ENCODE assay signal across 15 cellular contexts in genomic region chr1:14090062-14090461, GRCh38.
DNase-seq lines count a peak whose midpoint lies in the region; ATAC-seq and TF ChIP-seq lines count a peak whose summit lies in the region.
"Had no signal": no experiment of that assay in that cellular context is flagged by ENCODE, and none has a peak within 500 bp of the region (broad histone marks: within the 10 kb centered on the region; RNA-seq: fewer than 3 reads in every experiment).

No MANE protein-coding gene starts in this region.

- H4K20me1 ChIP-seq in neural progenitor cell (ENCODE audit: low read depth) = no peaks in the 10 kb centered on the region

- H3K9me3 Mint-ChIP-seq in activated naive CD8-positive, alpha-beta T cell treated with anti-CD3 and anti-CD28 coated beads, Interleukin-2, amount 50 U/mL, for 24 hours = peaks cover 9% of the 10 kb centered on the region
- peaks cover 7% of the 10 kb centered on the region for H3K9me3 Mint-ChIP-seq in activated naive CD8-positive, alpha-beta T cell treated with anti-CD3 and anti-CD28 coated beads for 36 hours
- peaks cover 4% of the 10 kb centered on the region for H3K9me3 Mint-ChIP-seq in neural progenitor cell

- CTCF ChIA-PET in HEK293 (lab: Yijun Ruan, JAX) = interaction anchor here (0.6 kb wide), 2 partner anchors 957 to 1476 kb away, joined by 3 to 4 read pairs; no protein-coding TSS in a partner anchor

- H3K27ac ChIP-seq in HEK293 (ENCODE audit: extremely low read depth, low read depth, low read length) = no peak overlapping the region
- no peak overlapping the region for H3K27ac ChIP-seq in neural progenitor cell

- TF ChIP-seq CTCF in HEK293 (tag by site-specific recombination; IDR thresholded peaks at IDR 0.05) (no peak), choroid plexus epithelial cell (conservative IDR thresholded peaks at IDR 0.05; ENCODE audit: low read depth, low read length) (no peak), neural progenitor cell (IDR thresholded peaks at IDR 0.05) (no peak)

- H3K79me2 ChIP-seq in neural progenitor cell (ENCODE audit: low read depth) = no peaks in the 10 kb centered on the region

- no peaks in the 10 kb centered on the region for H3K4me1 Mint-ChIP-seq in activated naive CD8-positive, alpha-beta T cell treated with anti-CD3 and anti-CD28 coated beads, Interleukin-2, amount 50 U/mL, for 24 hours
- no peaks in the 10 kb centered on the region for H3K4me1 Mint-ChIP-seq in activated naive CD8-positive, alpha-beta T cell treated with anti-CD3 and anti-CD28 coated beads for 36 hours
- H3K4me1 Mint-ChIP-seq in neural progenitor cell = no peaks in the 10 kb centered on the region
- H3K4me1 Mint-ChIP-seq: CD4-positive, alpha-beta memory T cell had no signal

- no peaks in the 10 kb centered on the region for H3K36me3 Mint-ChIP-seq in activated naive CD8-positive, alpha-beta T cell treated with anti-CD3 and anti-CD28 coated beads, Interleukin-2, amount 50 U/mL, for 24 hours (ENCODE audit: low read depth)
- no peaks in the 10 kb centered on the region for H3K36me3 Mint-ChIP-seq in activated naive CD8-positive, alpha-beta T cell treated with anti-CD3 and anti-CD28 coated beads for 36 hours
- H3K36me3 Mint-ChIP-seq in neural progenitor cell = no peaks in the 10 kb centered on the region

- no peak for DNase-seq in activated naive CD8-positive, alpha-beta T cell treated with anti-CD3 and anti-CD28 coated beads, Interleukin-2, amount 50 U/mL, for 24 hours
- DNase-seq in activated naive CD8-positive, alpha-beta T cell treated with anti-CD3 and anti-CD28 coated beads for 36 hours = no peak
- DNase-seq in choroid plexus epithelial cell (ENCODE audit: low read depth) (peak; percentile 5), neural progenitor cell (ENCODE audit: low spot score) (peak; percentile 8)
- DNase-seq: C1 segment of cervical spinal cord; CD4-positive, alpha-beta memory T cell; COR-L47; DMS53; DMS79 treated with DMSO at 0.1 percent for 48 hours; GF-D8; GOT3 had no signal

- H3K4me3 ChIP-seq in HEK293 (ENCODE audit: low read depth, low read length) (no peak overlapping the region), choroid plexus epithelial cell (ENCODE audit: low read depth, low read length) (no peak overlapping the region), neural progenitor cell (no peak overlapping the region)
- H3K4me3 ChIP-seq: HAP-1 had no signal

- H3K4me2 ChIP-seq in neural progenitor cell = no peak overlapping the region

- peak overlapping the region; percentile 15 for H3K27ac Mint-ChIP-seq in activated naive CD8-positive, alpha-beta T cell treated with anti-CD3 and anti-CD28 coated beads, Interleukin-2, amount 50 U/mL, for 24 hours
- H3K27ac Mint-ChIP-seq in activated naive CD8-positive, alpha-beta T cell treated with anti-CD3 and anti-CD28 coated beads for 36 hours = no peak overlapping the region
- H3K27ac Mint-ChIP-seq in neural progenitor cell = no peak overlapping the region
- H3K27ac Mint-ChIP-seq: CD4-positive, alpha-beta memory T cell had no signal

- no peak for ATAC-seq in activated naive CD8-positive, alpha-beta T cell treated with anti-CD3 and anti-CD28 coated beads, Interleukin-2, amount 50 U/mL, for 24 hours
- ATAC-seq in HG02938 (IDR thresholded peaks at IDR 0.05; ENCODE audit: unreplicated experiment) = no peak
- no peak for ATAC-seq in HG02852 (IDR thresholded peaks at IDR 0.05; ENCODE audit: unreplicated experiment)

- H3K36me3 ChIP-seq in HEK293 (ENCODE audit: control insufficient read depth in 2 of 2, insufficient read depth in 1 of 2, low read length in 2 of 2) (no peaks in the 10 kb centered on the region), neural progenitor cell (no peaks in the 10 kb centered on the region)
- H3K36me3 ChIP-seq: HAP-1 had no signal

- no peaks in the 10 kb centered on the region for H3K27me3 ChIP-seq in neural progenitor cell

- H3K4me1 ChIP-seq in HEK293 (ENCODE audit: control insufficient read depth, insufficient read depth, low read length) = no peaks in the 10 kb centered on the region
- H3K4me1 ChIP-seq in neural progenitor cell = no peaks in the 10 kb centered on the region
- H3K4me1 ChIP-seq: HAP-1 had no signal

- H2AFZ ChIP-seq in neural progenitor cell (replicated peaks) = no peak overlapping the region

- H3K9me3 ChIP-seq in HEK293 (ENCODE audit: control insufficient read depth, insufficient read depth, low read depth, low read length) (no peaks in the 10 kb centered on the region), neural progenitor cell (ENCODE audit: low read depth) (peaks cover 12% of the 10 kb centered on the region)
- H3K9me3 ChIP-seq: HAP-1 had no signal

- no peak overlapping the region for H3K9ac ChIP-seq in neural progenitor cell

- H3K27me3 Mint-ChIP-seq in activated naive CD8-positive, alpha-beta T cell treated with anti-CD3 and anti-CD28 coated beads, Interleukin-2, amount 50 U/mL, for 24 hours = peaks cover 14% of the 10 kb centered on the region
- peaks cover 25% of the 10 kb centered on the region for H3K27me3 Mint-ChIP-seq in activated naive CD8-positive, alpha-beta T cell treated with anti-CD3 and anti-CD28 coated beads for 36 hours
- H3K27me3 Mint-ChIP-seq in neural progenitor cell (ENCODE audit: insufficient read depth, low read depth) = no peaks in the 10 kb centered on the region

- no peaks in the 10 kb centered on the region for H3F3A ChIP-seq in neural progenitor cell (ENCODE audit: low read depth)

- no peak overlapping the region for H3K4me3 Mint-ChIP-seq in activated naive CD8-positive, alpha-beta T cell treated with anti-CD3 and anti-CD28 coated beads, Interleukin-2, amount 50 U/mL, for 24 hours
- H3K4me3 Mint-ChIP-seq in activated naive CD8-positive, alpha-beta T cell treated with anti-CD3 and anti-CD28 coated beads for 36 hours = no peak overlapping the region
- H3K4me3 Mint-ChIP-seq in neural progenitor cell = no peak overlapping the region
- H3K4me3 Mint-ChIP-seq: CD4-positive, alpha-beta memory T cell had no signal

- POLR2A ChIA-PET in HEK293 (lab: Yijun Ruan, JAX) = no interaction called here

TF ChIP-seq in HEK293, 187 proteins besides CTCF, POLR2A, EP300 and RAD21:
- no peak for TF ChIP-seq ZNF174 (tag by site-specific recombination; IDR thresholded peaks at IDR 0.05)
- no peak for TF ChIP-seq ZSCAN23 (tag by site-specific recombination; IDR thresholded peaks at IDR 0.05)
- peak; percentile 86 for TF ChIP-seq SETDB1 (IDR thresholded peaks at IDR 0.05; ENCODE audit: insufficient read length, low read length)
- TF ChIP-seq ZNF585B (tag by site-specific recombination; IDR thresholded peaks at IDR 0.05) = no peak
- TF ChIP-seq ZNF133 (tag by site-specific recombination; IDR thresholded peaks at IDR 0.05) = peak; percentile 83
- TF ChIP-seq HOXC10 (CRISPR knock-in tag; IDR thresholded peaks at IDR 0.05) = no peak
- TF ChIP-seq ZNF132 (tag by site-specific recombination; IDR thresholded peaks at IDR 0.05; ENCODE audit: borderline replicate concordance) = no peak

Comparison
In these comparisons a context has a peak if more than half of its experiments do, and no peak if none do; other contexts are left out.
1. DNase-seq: peak in choroid plexus epithelial cell (single experiment) and neural progenitor cell (single experiment); none in activated naive CD8-positive, alpha-beta T cell treated with anti-CD3 and anti-CD28 coated beads, Interleukin-2, amount 50 U/mL, for 24 hours (single experiment) and activated naive CD8-positive, alpha-beta T cell treated with anti-CD3 and anti-CD28 coated beads for 36 hours (single experiment).